Comparison of ENCODE assay signal across 17 cellular contexts in the genomic region with DNA sequence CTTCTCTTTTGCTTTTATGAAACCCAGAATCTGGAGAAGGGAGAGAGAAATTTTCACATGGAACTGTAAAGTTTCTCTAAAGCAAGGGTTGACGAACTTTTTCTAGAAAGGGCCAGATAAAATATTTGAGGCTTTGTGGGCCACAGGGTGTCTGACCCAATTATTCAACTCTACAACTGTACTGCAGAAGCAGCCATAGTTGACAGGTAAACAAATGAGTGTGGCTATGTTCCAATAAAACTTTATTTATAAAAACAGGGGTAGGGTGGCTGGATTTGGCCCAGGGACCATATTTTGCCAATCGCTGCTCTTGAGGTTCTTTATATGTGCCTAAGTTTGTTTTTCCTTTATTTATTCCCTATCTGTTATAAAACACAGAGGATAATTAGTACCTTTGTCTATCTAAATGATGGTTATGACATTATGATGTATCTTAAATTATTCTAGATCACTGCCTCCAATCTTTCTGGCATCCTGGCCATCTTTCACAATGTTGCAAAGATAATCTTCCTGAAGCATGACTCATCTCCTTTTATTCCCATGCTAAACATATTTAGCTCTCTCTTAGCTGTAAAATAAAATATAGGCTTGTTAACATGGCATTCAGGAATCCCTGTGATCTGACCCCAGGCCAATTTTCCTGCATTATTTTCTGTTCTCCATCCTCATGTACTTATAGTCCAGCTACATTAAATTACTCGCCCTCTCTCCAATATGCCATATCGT.
DNase-seq lines count a peak whose midpoint lies in the region; ATAC-seq, FAIRE-seq and TF ChIP-seq lines count a peak whose summit lies in the region.
"Had no signal": no experiment of that assay in that cellular context is flagged by ENCODE, and none has a peak within 500 bp of the region (broad histone marks: within the 10 kb centered on the region; RNA-seq: fewer than 3 reads in every experiment).

No MANE protein-coding gene starts in this region.

- DNase-seq in A549 (ENCODE audit: low read depth in 1 of 2, low spot score in 1 of 2) (peak in 1 of 2 experiments; percentile 0), HS-5 (ENCODE audit: low read depth) (peak; percentile 22), fibroblast of pulmonary artery (ENCODE audit: low read depth) (peak; percentile 24), NCI-H1417 treated with DMSO at 0.1 percent for 48 hours (lab: John Stamatoyannopoulos, UW) (no peak), T1000 (lab: John Stamatoyannopoulos, UW) (no peak)
- DNase-seq in stimulated activated CD4-positive, alpha-beta T cell treated with anti-CD3 and anti-CD28 coated beads, Interleukin-12 subunit alpha, Interleukin-12 subunit beta, amount 100 ng/mL, for 4 hours = no peak
- DNase-seq: activated CD4-positive, alpha-beta T cell treated with anti-CD3 and anti-CD28 coated beads, Interleukin-2, amount 50 U/mL, for 4 hours; activated T-cell treated with anti-CD3 and anti-CD28 coated beads, Interleukin-2, amount 50 U/mL, for 4 hours; H7; heart left ventricle; NCI-H187 treated with DMSO at 0.1 percent for 48 hours; NCI-H526 treated with DMSO at 0.1 percent for 48 hours; stimulated activated CD4-positive, alpha-beta T cell treated with anti-CD3 and anti-CD28 coated beads, Interleukin-15, amount 100 ng/mL, for 24 hours had no signal

- TF ChIP-seq EP300 in A549 (IDR thresholded peaks at IDR 0.05) = no peak

- TF ChIP-seq CTCF in A549 (IDR thresholded peaks at IDR 0.05) (no peak), fibroblast of pulmonary artery (IDR thresholded peaks at IDR 0.05; ENCODE audit: low read length, missing control alignments) (no peak)

- H3K27ac ChIP-seq in A549 = no peak overlapping the region
- H3K27ac ChIP-seq: heart left ventricle had no signal

- TF ChIP-seq RAD21 in A549 (conservative IDR thresholded peaks at IDR 0.05 in 1 of 2, IDR thresholded peaks at IDR 0.05 in 1 of 2) = no peak

- 78% methylated on average over 4 of the region's 4 CpGs for WGBS in A549 (ENCODE audit: missing lambda C conversion rate)

- no peak for TF ChIP-seq POLR2A in A549 (IDR thresholded peaks at IDR 0.05; ENCODE audit: low read length)

- H3K4me3 ChIP-seq in A549 (no peak overlapping the region), fibroblast of pulmonary artery (replicated peaks; ENCODE audit: low read depth, low read length) (no peak overlapping the region)
- H3K4me3 ChIP-seq: heart left ventricle had no signal

- H3K4me2 ChIP-seq in A549 = no peak overlapping the region

- POLR2A ChIA-PET in A549 (lab: Yijun Ruan, JAX) = no interaction called here

- CTCF ChIA-PET in A549 (lab: Yijun Ruan, JAX) = interaction anchor here (1.5 kb wide), 1 partner anchor 30 kb away, joined by 4 read pairs; no protein-coding TSS in a partner anchor

- ATAC-seq in A549 (no peak), SK-N-SH treated with all-trans-retinoic acid at 6 μM for 48 hours (peak; percentile 72), HG02885 (IDR thresholded peaks at IDR 0.05; ENCODE audit: poor library complexity, unreplicated experiment) (no peak)
- ATAC-seq: activated T-cell treated with anti-CD3 and anti-CD28 coated beads, Interleukin-2, amount 50 U/mL, for 4 hours; heart left ventricle had no signal

- peak; percentile 56 for FAIRE-seq in A549 (lab: Jason Lieb, UNC)
- FAIRE-seq: GM12891, islet of Langerhans had no signal

- H3K4me1 ChIP-seq in A549 = peaks cover 6% of the 10 kb centered on the region; the same call in 1 of the 3 replicates
- H3K4me1 ChIP-seq: heart left ventricle had no signal

- H3K9me3 ChIP-seq in A549 = no peaks in the 10 kb centered on the region; the same call in 2 of the 3 replicates
- H3K9me3 ChIP-seq: heart left ventricle had no signal

TF ChIP-seq in A549, 52 proteins besides CTCF, POLR2A, EP300 and RAD21:
- TF ChIP-seq FOSL2 (IDR thresholded peaks at IDR 0.05) (no peak), FOSL2 (CRISPR knock-in tag; IDR thresholded peaks at IDR 0.05) (peak; percentile 40; the same call in 1 of the 2 replicates)
- TF ChIP-seq, protein P1, sequence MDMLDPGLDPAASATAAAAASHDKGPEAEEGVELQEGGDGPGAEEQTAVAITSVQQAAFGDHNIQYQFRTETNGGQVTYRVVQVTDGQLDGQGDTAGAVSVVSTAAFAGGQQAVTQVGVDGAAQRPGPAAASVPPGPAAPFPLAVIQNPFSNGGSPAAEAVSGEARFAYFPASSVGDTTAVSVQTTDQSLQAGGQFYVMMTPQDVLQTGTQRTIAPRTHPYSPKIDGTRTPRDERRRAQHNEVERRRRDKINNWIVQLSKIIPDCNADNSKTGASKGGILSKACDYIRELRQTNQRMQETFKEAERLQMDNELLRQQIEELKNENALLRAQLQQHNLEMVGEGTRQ (IDR thresholded peaks at IDR 0.05) = no peak

TF ChIP-seq in SK-N-SH treated with all-trans-retinoic acid at 6 μM for 48 hours, 23 proteins besides CTCF, POLR2A, EP300 and RAD21:
- TF ChIP-seq ARNTL (CRISPR knock-in tag; IDR thresholded peaks at IDR 0.05; ENCODE audit: borderline replicate concordance, low read depth) (no peak), ISL1 (CRISPR knock-in tag; IDR thresholded peaks at IDR 0.05) (peak; percentile 65)

Comparison
In these comparisons a context has a peak if more than half of its experiments do, and no peak if none do; other contexts are left out.
1. DNase-seq: peak in HS-5 (single experiment) and fibroblast of pulmonary artery (single experiment); none in NCI-H1417 treated with DMSO at 0.1 percent for 48 hours (single experiment), stimulated activated CD4-positive, alpha-beta T cell treated with anti-CD3 and anti-CD28 coated beads, Interleukin-12 subunit alpha, Interleukin-12 subunit beta, amount 100 ng/mL, for 4 hours (single experiment) and T1000 (single experiment).